Comparison of ENCODE assay signal across 34 cellular contexts in genomic region chr4:108324450-108324849, GRCh38.
"Had no signal": no experiment of that assay in that cellular context is flagged by ENCODE, and none has a peak within 500 bp of the region (broad histone marks: within the 10 kb centered on the region; RNA-seq: fewer than 3 reads in every experiment).

No MANE protein-coding gene starts in this region.

- H3K9ac ChIP-seq: KMS-11 had no signal

- H3K36me3 ChIP-seq: MG63 had no signal

- H3K4me3 ChIP-seq: MG63 had no signal

- H3K4me2 ChIP-seq: KMS-11 had no signal

- H3K27me3 ChIP-seq: MG63 had no signal

- H3K9me3 ChIP-seq: MG63 had no signal

- DNase-seq: Karpas-422, Kasumi-1, MG63, MM.1S, MV-4-11, NCI-H1048, NCI-H1092, NCI-H1092 treated with DMSO at 0.1 percent for 48 hours, NCI-H1105, NCI-H1105 treated with DMSO at 0.1 percent for 48 hours, NCI-H1417, NCI-H1417 treated with DMSO at 0.1 percent for 48 hours, NCI-H1436, NCI-H1436 treated with DMSO at 0.1 percent for 48 hours, NCI-H146, NCI-H1694, NCI-H1694 treated with DMSO at 0.1 percent for 48 hours, NCI-H187, NCI-H1930, NCI-H2029, NCI-H2029 treated with DMSO at 0.1 percent for 48 hours, NCI-H2081, NCI-H2081 treated with DMSO at 0.1 percent for 48 hours, NCI-H2107, NCI-H2171, NCI-H2171 treated with DMSO at 0.1 percent for 48 hours, NCI-H2227 treated with DMSO at 0.1 percent for 48 hours, NCI-H226, NCI-H345, NCI-H446, NCI-H446 treated with DMSO at 0.1 percent for 48 hours, NCI-H510A, NCI-H510A treated with DMSO at 0.1 percent for 48 hours had no signal

- H3K27ac ChIP-seq: KMS-11 had no signal
